Comparison of ENCODE assay signal across 9 cellular contexts in the genomic region with DNA sequence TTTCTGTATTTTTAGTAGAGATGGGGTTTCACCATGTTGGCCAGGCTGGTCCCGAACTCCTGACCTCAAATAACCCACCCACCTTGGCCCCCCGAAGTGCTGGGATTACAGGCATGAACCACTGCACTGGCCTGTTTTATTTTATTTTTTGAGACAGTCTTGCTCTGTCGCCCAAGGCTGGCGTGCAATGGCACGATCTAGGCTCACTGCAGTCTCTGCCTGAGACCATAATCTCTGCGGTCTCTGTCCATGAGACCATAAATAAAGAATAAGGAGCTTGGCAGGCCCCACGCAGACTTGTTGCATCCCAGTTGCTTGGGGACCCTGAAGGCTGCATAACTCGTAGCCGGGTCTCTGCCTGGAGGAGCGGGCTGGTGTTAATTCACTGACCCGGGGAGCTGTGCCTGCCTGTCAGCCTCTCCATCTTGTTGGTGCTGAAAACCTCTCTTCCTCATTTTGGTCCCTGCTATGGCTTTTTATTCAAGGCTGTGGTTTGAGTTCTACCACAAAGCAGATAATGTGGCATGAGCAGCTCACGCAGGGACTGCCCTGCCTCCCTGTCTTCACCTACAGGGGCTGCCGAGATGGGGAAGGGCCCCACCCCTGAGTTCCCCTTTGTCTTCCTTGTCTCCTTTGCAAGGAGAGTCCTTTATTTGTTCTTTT.
DNase-seq lines count a peak whose midpoint lies in the region; ATAC-seq and TF ChIP-seq lines count a peak whose summit lies in the region.
"Had no signal": no experiment of that assay in that cellular context is flagged by ENCODE, and none has a peak within 500 bp of the region (broad histone marks: within the 10 kb centered on the region; RNA-seq: fewer than 3 reads in every experiment).

No MANE protein-coding gene starts in this region.

- H3K27ac Mint-ChIP-seq in activated B cell treated with CpG ODN at 0.5 μM for 24 hours = peak overlapping the region; percentile 36
- H3K27ac Mint-ChIP-seq in CD8-positive, alpha-beta memory T cell = peak overlapping the region in 2 of 8 donors; percentile 1 to 13

- H3K27me3 ChIP-seq in CD8-positive, alpha-beta memory T cell (ENCODE audit: insufficient read depth, low read length, poor library complexity, severe bottlenecking) = no peaks in the 10 kb centered on the region
- no peaks in the 10 kb centered on the region for H3K27me3 ChIP-seq in tibial nerve

- H3K27me3 Mint-ChIP-seq in activated B cell treated with CpG ODN at 0.5 μM for 24 hours = no peaks in the 10 kb centered on the region
- H3K27me3 Mint-ChIP-seq in CD8-positive, alpha-beta memory T cell = no peaks in the 10 kb centered on the region

- CTCF ChIA-PET in activated B cell treated with CpG ODN at 0.5 μM for 24 hours (lab: Charles Lee) (interaction anchor here (1.1 kb wide), 1 partner anchor 80 kb away, joined by 3 read pairs; no protein-coding TSS in a partner anchor), RWPE1 (lab: Yijun Ruan, JAX) (no interaction called here)
- CTCF ChIA-PET in CD8-positive, alpha-beta memory T cell (lab: Charles Lee) = interaction anchor here (1.7 kb wide), 1 partner anchor 95 kb away, joined by 6 read pairs; no protein-coding TSS in a partner anchor

- TF ChIP-seq EP300 in tibial nerve (IDR thresholded peaks at IDR 0.05) = no peak

- DNase-seq in ELF-1 (ENCODE audit: low read depth, low spot score) (peak; percentile 37), activated B cell treated with CpG ODN at 0.5 μM for 24 hours (peak; percentile 28), RWPE1 (ENCODE audit: low spot score) (no peak), tibial nerve (ENCODE audit: low spot score in 2 of 2) (no peak)
- no peak for DNase-seq in CD8-positive, alpha-beta memory T cell
- DNase-seq: left colon had no signal

- H3K4me3 Mint-ChIP-seq in activated B cell treated with CpG ODN at 0.5 μM for 24 hours = peak overlapping the region; percentile 58
- no peak overlapping the region for H3K4me3 Mint-ChIP-seq in CD8-positive, alpha-beta memory T cell

- POLR2A ChIA-PET in activated B cell treated with CpG ODN at 0.5 μM for 24 hours (lab: Charles Lee) = interaction anchor here (0.9 to 1.4 kb wide), 3 partner anchors 18 to 105 kb away, joined by 3 read pairs; partner anchors contain the start of gene MSI2
- POLR2A ChIA-PET in RWPE1 (lab: Yijun Ruan, JAX; ENCODE audit: low non-redundant PET) = no interaction called here
- POLR2A ChIA-PET in CD8-positive, alpha-beta memory T cell (lab: Charles Lee) = no interaction called here

- H3K9me3 Mint-ChIP-seq in activated B cell treated with CpG ODN at 0.5 μM for 24 hours = no peaks in the 10 kb centered on the region
- no peaks in the 10 kb centered on the region for H3K9me3 Mint-ChIP-seq in CD8-positive, alpha-beta memory T cell

- H3K36me3 Mint-ChIP-seq in activated B cell treated with CpG ODN at 0.5 μM for 24 hours (ENCODE audit: low read depth) = peaks cover 15% of the 10 kb centered on the region
- peaks cover 0 to 17% (median 6%) of the 10 kb centered on the region in 3 donors for H3K36me3 Mint-ChIP-seq in CD8-positive, alpha-beta memory T cell

- no peaks in the 10 kb centered on the region for H3K4me1 ChIP-seq in CD8-positive, alpha-beta memory T cell (ENCODE audit: insufficient read depth, low read length)
- peaks cover 0 to 4% (median 2%) of the 10 kb centered on the region in 4 donors for H3K4me1 ChIP-seq in tibial nerve

- peak; percentile 82 for ATAC-seq in GM19463 (IDR thresholded peaks at IDR 0.05; ENCODE audit: unreplicated experiment)
- ATAC-seq in HG03558 (IDR thresholded peaks at IDR 0.05; ENCODE audit: extremely low read depth, unreplicated experiment) = peak; percentile 56
- peak; percentile 95 for ATAC-seq in activated B cell treated with CpG ODN at 0.5 μM for 24 hours (ENCODE audit: low read depth)
- ATAC-seq in GM21717 (IDR thresholded peaks at IDR 0.05; ENCODE audit: unreplicated experiment) = no peak
- ATAC-seq: left colon had no signal

- H3K4me3 ChIP-seq in CD8-positive, alpha-beta memory T cell (ENCODE audit: low read length) = no peak overlapping the region
- no peak overlapping the region for H3K4me3 ChIP-seq in tibial nerve

- 78 to 86% methylated on average over 13 of the region's 13 CpGs for WGBS in tibial nerve, 2 donors

- intact Hi-C loops in activated B cell treated with CpG ODN at 0.5 μM for 24 hours (cut with micrococcal nuclease) = loop anchor here (5.0 kb wide), 4 partner anchors 51 to 124 kb away; partner anchors contain the start of gene MSI2

- no peak for TF ChIP-seq POLR2A in tibial nerve (IDR thresholded peaks at IDR 0.05)

- H3K4me1 Mint-ChIP-seq in activated B cell treated with CpG ODN at 0.5 μM for 24 hours = peaks cover 26% of the 10 kb centered on the region
- peaks cover 31 to 68% (median 64%) of the 10 kb centered on the region in 3 donors for H3K4me1 Mint-ChIP-seq in CD8-positive, alpha-beta memory T cell

- TF ChIP-seq CTCF in activated B cell treated with CpG ODN at 0.5 μM for 24 hours (IDR thresholded peaks at IDR 0.05) (no peak), RWPE1 (conservative IDR thresholded peaks at IDR 0.05; ENCODE audit: low read depth) (no peak), tibial nerve (IDR thresholded peaks at IDR 0.05) (no peak)

- H3K27ac ChIP-seq in RWPE1 (no peak overlapping the region), tibial nerve (no peak overlapping the region)
- H3K27ac ChIP-seq in CD8-positive, alpha-beta memory T cell (ENCODE audit: low read depth, low read length) = no peak overlapping the region

- H3K36me3 ChIP-seq in CD8-positive, alpha-beta memory T cell (ENCODE audit: insufficient read depth, low read length) = no peaks in the 10 kb centered on the region
- no peaks in the 10 kb centered on the region for H3K36me3 ChIP-seq in tibial nerve

- H3K9me3 ChIP-seq in CD8-positive, alpha-beta memory T cell (ENCODE audit: low read length) = no peaks in the 10 kb centered on the region
- H3K9me3 ChIP-seq in tibial nerve = no peaks in the 10 kb centered on the region

Comparison
In these comparisons a context has a peak if more than half of its experiments do, and no peak if none do; other contexts are left out.
1. DNase-seq: peak in ELF-1 (single experiment) and activated B cell treated with CpG ODN at 0.5 μM for 24 hours (single experiment); none in RWPE1 (single experiment), CD8-positive, alpha-beta memory T cell (0 of 5) and tibial nerve (0 of 2).